In genomic region chr10:52992569-52992968, GRCh38 we compare ENCODE assay signal across 29 cellular contexts.
"Had no signal": no experiment of that assay in that cellular context is flagged by ENCODE, and none has a peak within 500 bp of the region (broad histone marks: within the 10 kb centered on the region; RNA-seq: fewer than 3 reads in every experiment).

No MANE protein-coding gene starts in this region.

- H3K9me3 ChIP-seq: pancreas, psoas muscle, right lobe of liver, sigmoid colon, suprapubic skin, testis, tibial artery, transverse colon, upper lobe of right lung, uterus had no signal

- H3K27me3 ChIP-seq: pancreas, right lobe of liver, sigmoid colon, suprapubic skin, testis, tibial artery, transverse colon, upper lobe of right lung, uterus had no signal

- H3K4me3 Mint-ChIP-seq: naive thymus-derived CD4-positive, alpha-beta T cell; natural killer cell; nephron; neural crest cell; stimulated activated effector memory CD8-positive, alpha-beta T cell treated with anti-CD3 and anti-CD28 coated beads, Interleukin-12 subunit alpha, Interleukin-12 subunit beta, amount 100 ng/mL, for 72 hours; stimulated activated naive B cell treated with anti-CD40 and anti-IgM and Interleukin-4, amounts not matched to agents 10 μg/mL and 1 μg/mL and 100 μg/mL, for 72 hours; stimulated activated naive CD8-positive, alpha-beta T cell treated with anti-CD3 and anti-CD28 coated beads, Interleukin-15, amount 100 ng/mL, for 72 hours; type B pancreatic cell had no signal

- H3K27me3 Mint-ChIP-seq: progenitor cell of endocrine pancreas; stimulated activated naive CD8-positive, alpha-beta T cell treated with anti-CD3 and anti-CD28 coated beads, Interleukin-15, amount 100 ng/mL, for 72 hours; type B pancreatic cell had no signal

- H3K27ac Mint-ChIP-seq: naive thymus-derived CD4-positive, alpha-beta T cell; natural killer cell; nephron; progenitor cell of endocrine pancreas; stimulated activated effector memory CD8-positive, alpha-beta T cell treated with anti-CD3 and anti-CD28 coated beads, Interleukin-12 subunit alpha, Interleukin-12 subunit beta, amount 100 ng/mL, for 72 hours; stimulated activated naive B cell treated with anti-CD40 and anti-IgM and Interleukin-4, amounts not matched to agents 10 μg/mL and 1 μg/mL and 100 μg/mL, for 72 hours; stimulated activated naive CD8-positive, alpha-beta T cell treated with anti-CD3 and anti-CD28 coated beads, Interleukin-15, amount 100 ng/mL, for 72 hours; type B pancreatic cell had no signal

- H3K36me3 Mint-ChIP-seq: naive thymus-derived CD4-positive, alpha-beta T cell; stimulated activated effector memory CD8-positive, alpha-beta T cell treated with anti-CD3 and anti-CD28 coated beads, Interleukin-12 subunit alpha, Interleukin-12 subunit beta, amount 100 ng/mL, for 72 hours; stimulated activated naive B cell treated with anti-CD40 and anti-IgM and Interleukin-4, amounts not matched to agents 10 μg/mL and 1 μg/mL and 100 μg/mL, for 72 hours; type B pancreatic cell had no signal

- H3K4me3 ChIP-seq: pancreas, psoas muscle, right lobe of liver, sigmoid colon, suprapubic skin, testis, tibial artery, transverse colon, upper lobe of right lung, uterus had no signal

- H3K4me1 ChIP-seq: psoas muscle, right lobe of liver, sigmoid colon, suprapubic skin, testis, tibial artery, transverse colon, upper lobe of right lung, uterus had no signal

- H3K27ac ChIP-seq: pancreas, psoas muscle, right lobe of liver, sigmoid colon, suprapubic skin, testis, tibial artery, transverse colon, upper lobe of right lung, uterus had no signal

- ATAC-seq: naive thymus-derived CD4-positive, alpha-beta T cell; natural killer cell; pancreas; psoas muscle; right cardiac atrium; right lobe of liver; stimulated activated effector memory CD8-positive, alpha-beta T cell treated with anti-CD3 and anti-CD28 coated beads, Interleukin-12 subunit alpha, Interleukin-12 subunit beta, amount 100 ng/mL, for 72 hours; stimulated activated naive B cell treated with anti-CD40 and anti-IgM and Interleukin-4, amounts not matched to agents 10 μg/mL and 1 μg/mL and 100 μg/mL, for 72 hours; stimulated activated naive CD8-positive, alpha-beta T cell treated with anti-CD3 and anti-CD28 coated beads, Interleukin-15, amount 100 ng/mL, for 72 hours; upper lobe of right lung had no signal

- H3K4me1 Mint-ChIP-seq: naive thymus-derived CD4-positive, alpha-beta T cell; natural killer cell; nephron; neural crest cell; stimulated activated effector memory CD8-positive, alpha-beta T cell treated with anti-CD3 and anti-CD28 coated beads, Interleukin-12 subunit alpha, Interleukin-12 subunit beta, amount 100 ng/mL, for 72 hours; stimulated activated naive B cell treated with anti-CD40 and anti-IgM and Interleukin-4, amounts not matched to agents 10 μg/mL and 1 μg/mL and 100 μg/mL, for 72 hours; stimulated activated naive CD8-positive, alpha-beta T cell treated with anti-CD3 and anti-CD28 coated beads, Interleukin-15, amount 100 ng/mL, for 72 hours had no signal

- H3K36me3 ChIP-seq: pancreas, right lobe of liver, sigmoid colon, suprapubic skin, tibial artery, transverse colon, upper lobe of right lung, uterus had no signal

- DNase-seq: naive thymus-derived CD4-positive, alpha-beta T cell; natural killer cell; occipital lobe; pancreas; posterior cingulate gyrus; psoas muscle; right cardiac atrium; right lobe of liver; sigmoid colon; small intestine; stimulated activated CD4-positive, alpha-beta T cell treated with anti-CD3 and anti-CD28 coated beads, Interleukin-15, amount 100 ng/mL, for 24 hours; stimulated activated CD4-positive, alpha-beta T cell treated with anti-CD3 and anti-CD28 coated beads, Interleukin-2, amount 100 ng/mL, for 24 hours; stimulated activated CD4-positive, alpha-beta T cell treated with anti-CD3 and anti-CD28 coated beads, Interleukin-2, amount 100 ng/mL, for 48 hours; stimulated activated CD4-positive, alpha-beta T cell treated with anti-CD3 and anti-CD28 coated beads, Interleukin-4, amount 100 ng/mL, for 24 hours; stimulated activated naive B cell treated with anti-CD40 and anti-IgM and Interleukin-4, amounts not matched to agents 10 μg/mL and 1 μg/mL and 100 μg/mL, for 72 hours; stimulated activated naive CD4-positive, alpha-beta T cell treated with Interleukin-2 at 50 U/mL for 16 hours; stimulated activated naive CD8-positive, alpha-beta T cell treated with anti-CD3 and anti-CD28 coated beads, Interleukin-15, amount 100 ng/mL, for 72 hours; substantia nigra; testis; tibial artery; transverse colon; upper lobe of right lung; uterus had no signal
